Comparison of ENCODE assay signal across 25 cellular contexts in genomic region chr3:123862152-123862551, GRCh38.
"Had no signal": no experiment of that assay in that cellular context is flagged by ENCODE, and none has a peak within 500 bp of the region (broad histone marks: within the 10 kb centered on the region; RNA-seq: fewer than 3 reads in every experiment).

No MANE protein-coding gene starts in this region.

- ATAC-seq: gastrocnemius medialis; left ventricle myocardium superior; lower lobe of right lung; stimulated activated naive CD8-positive, alpha-beta T cell treated with anti-CD3 and anti-CD28 coated beads, Interleukin-15, Interleukin-2, amounts not matched to agents 100 U/mL and 50 U/mL, for 24 hours; upper lobe of right lung had no signal

- H3K9me3 Mint-ChIP-seq: natural killer cell treated with Interleukin-12 subunit alpha and Interleukin-12 subunit beta and Interleukin-15 and Interleukin-18, amount 100 ng/mL, for 72 hours; neural crest cell had no signal

- H3K27me3 Mint-ChIP-seq: naive B cell; progenitor cell of endocrine pancreas; stimulated activated memory B cell treated with anti-CD40 and anti-IgM and Interleukin-4, amounts not matched to agents 10 μg/mL and 1 μg/mL and 100 μg/mL, for 72 hours had no signal

- H3K9ac ChIP-seq: parathyroid adenoma had no signal

- H3K4me1 Mint-ChIP-seq: naive B cell; neural crest cell; stimulated activated memory B cell treated with anti-CD40 and anti-IgM and Interleukin-4, amounts not matched to agents 10 μg/mL and 1 μg/mL and 100 μg/mL, for 72 hours had no signal

- H3K27me3 ChIP-seq: dorsolateral prefrontal cortex, gastrocnemius medialis, right atrium auricular region, sigmoid colon, spleen, testis, tibial nerve, upper lobe of right lung, uterus had no signal

- H3K27ac ChIP-seq: dorsolateral prefrontal cortex, gastrocnemius medialis, lower lobe of right lung, parathyroid adenoma, right atrium auricular region, sigmoid colon, skin epidermis, spleen, testis, tibial nerve, upper lobe of right lung, uterus had no signal

- H3K36me3 ChIP-seq: gastrocnemius medialis, lower lobe of right lung, right atrium auricular region, sigmoid colon, spleen, tibial nerve, upper lobe of right lung, uterus had no signal

- DNase-seq: dorsolateral prefrontal cortex; effector CD4-positive, alpha-beta T cell; gastrocnemius medialis; head of caudate nucleus; left ventricle myocardium superior; lower lobe of right lung; naive B cell; sigmoid colon; spleen; stimulated activated CD4-positive, alpha-beta T cell treated with anti-CD3 and anti-CD28 coated beads, Interleukin-4, amount 100 ng/mL, for 4 hours; stimulated activated naive CD8-positive, alpha-beta T cell treated with anti-CD3 and anti-CD28 coated beads, Interleukin-15, Interleukin-2, amounts not matched to agents 100 U/mL and 50 U/mL, for 24 hours; substantia nigra; testis; upper lobe of right lung; uterus had no signal

- H3K4me3 ChIP-seq: dorsolateral prefrontal cortex, gastrocnemius medialis, lower lobe of right lung, right atrium auricular region, sigmoid colon, skin epidermis, spleen, testis, tibial nerve, upper lobe of right lung, uterus had no signal

- H3K36me3 Mint-ChIP-seq: naive B cell; natural killer cell treated with Interleukin-12 subunit alpha and Interleukin-12 subunit beta and Interleukin-15 and Interleukin-18, amount 100 ng/mL, for 72 hours; stimulated activated memory B cell treated with anti-CD40 and anti-IgM and Interleukin-4, amounts not matched to agents 10 μg/mL and 1 μg/mL and 100 μg/mL, for 72 hours had no signal

- H3K9me3 ChIP-seq: gastrocnemius medialis, lower lobe of right lung, right atrium auricular region, sigmoid colon, testis, upper lobe of right lung, uterus had no signal

- H3K4me3 Mint-ChIP-seq: naive B cell; natural killer cell treated with Interleukin-12 subunit alpha and Interleukin-12 subunit beta and Interleukin-15 and Interleukin-18, amount 100 ng/mL, for 72 hours; neural crest cell; stimulated activated memory B cell treated with anti-CD40 and anti-IgM and Interleukin-4, amounts not matched to agents 10 μg/mL and 1 μg/mL and 100 μg/mL, for 72 hours had no signal

- H3K79me2 ChIP-seq: parathyroid adenoma had no signal

- H3K27ac Mint-ChIP-seq: naive B cell; natural killer cell treated with Interleukin-12 subunit alpha and Interleukin-12 subunit beta and Interleukin-15 and Interleukin-18, amount 100 ng/mL, for 72 hours; progenitor cell of endocrine pancreas; stimulated activated memory B cell treated with anti-CD40 and anti-IgM and Interleukin-4, amounts not matched to agents 10 μg/mL and 1 μg/mL and 100 μg/mL, for 72 hours had no signal

- H2AFZ ChIP-seq: parathyroid adenoma had no signal

- FAIRE-seq: colon, keratinocyte had no signal

- H3K4me1 ChIP-seq: gastrocnemius medialis, lower lobe of right lung, parathyroid adenoma, right atrium auricular region, sigmoid colon, spleen, testis, tibial nerve, upper lobe of right lung, uterus had no signal
